11 cellular contexts compared by ENCODE assay signal in genomic region chr5:135493406-135494180, GRCh38. TPM values are rescaled to one million over a fixed set of nuclear protein-coding genes. Genes with fewer than 3 reads are reported as not detected.
DNase-seq lines count a peak whose midpoint lies in the region; ATAC-seq and TF ChIP-seq lines count a peak whose summit lies in the region.
"Had no signal": no experiment of that assay in that cellular context is flagged by ENCODE, and none has a peak within 500 bp of the region (broad histone marks: within the 10 kb centered on the region; RNA-seq: fewer than 3 reads in every experiment).

No MANE protein-coding gene starts in this region.

- H3K9me3 Mint-ChIP-seq in dendritic cell treated with granulocyte-macrophage colony-stimulating factor and Interleukin-4, amounts not matched to agents 40 ng/mL and 50 ng/mL, for 4 days = no peaks in the 10 kb centered on the region
- H3K9me3 Mint-ChIP-seq in glutamatergic neuron (ENCODE audit: unreplicated experiment) = peaks cover 5% of the 10 kb centered on the region
- H3K9me3 Mint-ChIP-seq: T-helper 2 cell treated with Interferon-gamma antibody and Interleukin-4, amounts not matched to agents 5 μg/mL and 100 μg/mL, for 36 hours had no signal

- no peak overlapping the region for H3K4me3 Mint-ChIP-seq in dendritic cell treated with granulocyte-macrophage colony-stimulating factor and Interleukin-4, amounts not matched to agents 40 ng/mL and 50 ng/mL, for 4 days
- H3K4me3 Mint-ChIP-seq in glutamatergic neuron (ENCODE audit: unreplicated experiment) = no peak overlapping the region
- H3K4me3 Mint-ChIP-seq: T-helper 2 cell treated with Interferon-gamma antibody and Interleukin-4, amounts not matched to agents 5 μg/mL and 100 μg/mL, for 36 hours had no signal

- no peak overlapping the region for H3K4me3 ChIP-seq in retinal pigment epithelial cell (ENCODE audit: low read length)

- peak overlapping the region; percentile 91 for H3K27ac Mint-ChIP-seq in dendritic cell treated with granulocyte-macrophage colony-stimulating factor and Interleukin-4, amounts not matched to agents 40 ng/mL and 50 ng/mL, for 4 days
- H3K27ac Mint-ChIP-seq in glutamatergic neuron (ENCODE audit: unreplicated experiment) = no peak overlapping the region
- H3K27ac Mint-ChIP-seq: T-helper 2 cell treated with Interferon-gamma antibody and Interleukin-4, amounts not matched to agents 5 μg/mL and 100 μg/mL, for 36 hours had no signal

- H3K27me3 Mint-ChIP-seq in dendritic cell treated with granulocyte-macrophage colony-stimulating factor and Interleukin-4, amounts not matched to agents 40 ng/mL and 50 ng/mL, for 4 days = peaks cover 59% of the 10 kb centered on the region
- peaks cover 17% of the 10 kb centered on the region for H3K27me3 Mint-ChIP-seq in glutamatergic neuron (ENCODE audit: unreplicated experiment)

- peaks cover 70% of the 10 kb centered on the region for H3K4me1 Mint-ChIP-seq in dendritic cell treated with granulocyte-macrophage colony-stimulating factor and Interleukin-4, amounts not matched to agents 40 ng/mL and 50 ng/mL, for 4 days (ENCODE audit: low read depth)
- H3K4me1 Mint-ChIP-seq in glutamatergic neuron (ENCODE audit: low read depth, unreplicated experiment) = peaks cover 34% of the 10 kb centered on the region

- DNase-seq in GM03348 (ENCODE audit: low spot score) = peak; percentile 87
- peak; percentile 21 for DNase-seq in NOMO-1 treated with dmso at 0.1 percent for 144 hours (lab: John Stamatoyannopoulos, UW; ENCODE audit: unreplicated experiment)
- DNase-seq in retinal pigment epithelial cell (ENCODE audit: low read depth) = peak; percentile 59
- no peak for DNase-seq in activated CD8-positive, alpha-beta memory T cell treated with anti-CD3 and anti-CD28 coated beads for 24 hours
- no peak for DNase-seq in glutamatergic neuron
- DNase-seq in activated gamma-delta T cell treated with Interleukin-2 at 50 U/mL for 16 hours = no peak
- DNase-seq: NCI-H1048 had no signal

- TF ChIP-seq CTCF in retinal pigment epithelial cell (conservative IDR thresholded peaks at IDR 0.05; ENCODE audit: low read depth, low read length) = no peak
- TF ChIP-seq CTCF in glutamatergic neuron (IDR thresholded peaks at IDR 0.05; ENCODE audit: partially characterized antibody, unreplicated experiment) = no peak

- no peaks in the 10 kb centered on the region for H3K36me3 Mint-ChIP-seq in dendritic cell treated with granulocyte-macrophage colony-stimulating factor and Interleukin-4, amounts not matched to agents 40 ng/mL and 50 ng/mL, for 4 days (ENCODE audit: low read depth)
- no peaks in the 10 kb centered on the region for H3K36me3 Mint-ChIP-seq in glutamatergic neuron (ENCODE audit: unreplicated experiment)

- intact Hi-C loops in dendritic cell treated with granulocyte-macrophage colony-stimulating factor and Interleukin-4, amounts not matched to agents 40 ng/mL and 50 ng/mL, for 4 days (cut with micrococcal nuclease) = no loop called here

- no peak for ATAC-seq in HG03039 (IDR thresholded peaks at IDR 0.05; ENCODE audit: unreplicated experiment)

RNA-seq across cellular contexts. Expression of gene TIFAB, which starts 41.4 kb away (rescaled TPM):
- not detected for total RNA-seq in glutamatergic neuron (ENCODE audit: unreplicated experiment)
- total RNA-seq: lung microvascular endothelial cell had no signal

RNA-seq across cellular contexts. Expression of gene NEUROG1, which starts 42.2 kb away (rescaled TPM):
- total RNA-seq in glutamatergic neuron (ENCODE audit: unreplicated experiment) = 222 TPM
- total RNA-seq: lung microvascular endothelial cell had no signal

RNA-seq across cellular contexts. Expression of gene DCANP1, which starts 46.4 kb away (rescaled TPM):
- not detected for total RNA-seq in glutamatergic neuron (ENCODE audit: unreplicated experiment)
- total RNA-seq: lung microvascular endothelial cell had no signal

Comparison
In these comparisons a context has a peak if more than half of its experiments do, and no peak if none do; other contexts are left out.
1. DNase-seq: peak in GM03348 (single experiment), NOMO-1 treated with dmso at 0.1 percent for 144 hours (single experiment) and retinal pigment epithelial cell (single experiment); none in activated CD8-positive, alpha-beta memory T cell treated with anti-CD3 and anti-CD28 coated beads for 24 hours (single experiment), glutamatergic neuron (single experiment) and activated gamma-delta T cell treated with Interleukin-2 at 50 U/mL for 16 hours (single experiment).